In genomic region chr18:77134611-77135010, GRCh38 we compare ENCODE assay signal across 13 cellular contexts. TPM values are rescaled to one million over a fixed set of nuclear protein-coding genes. Genes with fewer than 3 reads are reported as not detected.
A peak's percentile ranks its signal among the peaks of the same experiment; 100 is the strongest.
DNase-seq lines count a peak whose midpoint lies in the region; ATAC-seq and TF ChIP-seq lines count a peak whose summit lies in the region.
"Had no signal": no experiment of that assay in that cellular context is flagged by ENCODE, and none has a peak within 500 bp of the region (broad histone marks: within the 10 kb centered on the region; RNA-seq: fewer than 3 reads in every experiment).

No MANE protein-coding gene starts in this region.

- H3K36me3 Mint-ChIP-seq in activated CD4-positive, alpha-beta T cell treated with anti-CD3 and anti-CD28 coated beads, Interleukin-2, amount 10 ng/mL, durations not matched to agents 7 days and 5 days (ENCODE audit: low read depth), result peaks cover 16% of the 10 kb centered on the region
- peaks cover 19% of the 10 kb centered on the region for H3K36me3 Mint-ChIP-seq in central memory CD8-positive, alpha-beta T cell (ENCODE audit: insufficient read depth)

- no peak overlapping the region for H3K4me3 ChIP-seq in psoas muscle
- no peak overlapping the region for H3K4me3 ChIP-seq in WERI-Rb-1 (ENCODE audit: low read depth, low read length)
- H3K4me3 ChIP-seq: MG63 had no signal

- H3K27ac ChIP-seq in KOPT-K1 (ENCODE audit: low read depth, low read length, poor library complexity, severe bottlenecking) (peak overlapping the region; percentile 65), psoas muscle (peak overlapping the region; percentile 95), WERI-Rb-1 (no peak overlapping the region)

- WGBS in psoas muscle, 3 donors, result 53 to 61% (median 57%) methylated on average over 4 of the region's 4 CpGs

- no peaks in the 10 kb centered on the region for H3K27me3 Mint-ChIP-seq in activated CD4-positive, alpha-beta T cell treated with anti-CD3 and anti-CD28 coated beads, Interleukin-2, amount 10 ng/mL, durations not matched to agents 7 days and 5 days
- no peaks in the 10 kb centered on the region for H3K27me3 Mint-ChIP-seq in central memory CD8-positive, alpha-beta T cell

- peak overlapping the region; percentile 90 for H3K27ac Mint-ChIP-seq in activated CD4-positive, alpha-beta T cell treated with anti-CD3 and anti-CD28 coated beads, Interleukin-2, amount 10 ng/mL, durations not matched to agents 7 days and 5 days
- peak overlapping the region; percentile 65 for H3K27ac Mint-ChIP-seq in central memory CD8-positive, alpha-beta T cell (ENCODE audit: low read depth)

- peaks cover 45% of the 10 kb centered on the region for H3K4me1 Mint-ChIP-seq in activated CD4-positive, alpha-beta T cell treated with anti-CD3 and anti-CD28 coated beads, Interleukin-2, amount 10 ng/mL, durations not matched to agents 7 days and 5 days
- peaks cover 54% of the 10 kb centered on the region for H3K4me1 Mint-ChIP-seq in central memory CD8-positive, alpha-beta T cell

- H3K36me3 ChIP-seq in KOPT-K1 (ENCODE audit: insufficient read depth, low read length) (no peaks in the 10 kb centered on the region), psoas muscle (ENCODE audit: insufficient read depth in 1 of 2, low read depth in 1 of 2) (no peaks in the 10 kb centered on the region), WERI-Rb-1 (no peaks in the 10 kb centered on the region)
- H3K36me3 ChIP-seq: MG63 had no signal

- H3K4me1 ChIP-seq in psoas muscle, result peaks cover 16% of the 10 kb centered on the region

- peak; percentile 5 for DNase-seq in activated CD4-positive, alpha-beta T cell treated with anti-CD3 and anti-CD28 coated beads, Interleukin-2, amount 10 ng/mL, durations not matched to agents 7 days and 5 days
- no peak for DNase-seq in activated CD4-positive, alpha-beta T cell treated with anti-CD3 and anti-CD28 coated beads, Interleukin-2, amount 50 U/mL, for 4 hours
- no peak for DNase-seq in central memory CD8-positive, alpha-beta T cell (ENCODE audit: low spot score in 2 of 2)
- DNase-seq in psoas muscle (no peak), WERI-Rb-1 (no peak), dermis blood vessel endothelial cell (no peak)
- DNase-seq: 8988T; MG63; NCI-H526 treated with DMSO at 0.1 percent for 48 hours; stimulated activated CD4-positive, alpha-beta T cell treated with anti-CD3 and anti-CD28 coated beads, Interleukin-12 subunit alpha, Interleukin-12 subunit beta, amount 100 ng/mL, for 4 hours had no signal

- POLR2A ChIA-PET in activated CD4-positive, alpha-beta T cell treated with anti-CD3 and anti-CD28 coated beads, Interleukin-2, amount 10 ng/mL, durations not matched to agents 7 days and 5 days (lab: Charles Lee), result interaction anchor here (1.2 kb wide), 1 partner anchor 12 kb away, joined by 5 read pairs; no protein-coding TSS in a partner anchor

- H3K27me3 ChIP-seq in psoas muscle (ENCODE audit: insufficient read depth in 3 of 3, low read length in 2 of 3), result no peaks in the 10 kb centered on the region
- H3K27me3 ChIP-seq in WERI-Rb-1 (ENCODE audit: insufficient read depth, low read depth, severe bottlenecking), result no peaks in the 10 kb centered on the region
- H3K27me3 ChIP-seq: MG63 had no signal

- H3K9me3 Mint-ChIP-seq in activated CD4-positive, alpha-beta T cell treated with anti-CD3 and anti-CD28 coated beads, Interleukin-2, amount 10 ng/mL, durations not matched to agents 7 days and 5 days, result peaks cover 3% of the 10 kb centered on the region
- no peaks in the 10 kb centered on the region for H3K9me3 Mint-ChIP-seq in central memory CD8-positive, alpha-beta T cell

- H3K9me3 ChIP-seq in KOPT-K1 (ENCODE audit: insufficient read depth, low read length, poor library complexity, severe bottlenecking), result no peaks in the 10 kb centered on the region
- H3K9me3 ChIP-seq in psoas muscle, result no peaks in the 10 kb centered on the region
- peaks cover 6% of the 10 kb centered on the region for H3K9me3 ChIP-seq in WERI-Rb-1 (ENCODE audit: severe bottlenecking)
- H3K9me3 ChIP-seq: MG63 had no signal

- no peak overlapping the region for H3K4me3 Mint-ChIP-seq in activated CD4-positive, alpha-beta T cell treated with anti-CD3 and anti-CD28 coated beads, Interleukin-2, amount 10 ng/mL, durations not matched to agents 7 days and 5 days
- peak overlapping the region; percentile 18 for H3K4me3 Mint-ChIP-seq in central memory CD8-positive, alpha-beta T cell

- CTCF ChIA-PET in activated CD4-positive, alpha-beta T cell treated with anti-CD3 and anti-CD28 coated beads, Interleukin-2, amount 10 ng/mL, durations not matched to agents 7 days and 5 days (lab: Charles Lee), result interaction anchor here (1.1 kb wide), 2 partner anchors 10 to 12 kb away, joined by 3 read pairs; no protein-coding TSS in a partner anchor

- no peak for TF ChIP-seq CTCF in psoas muscle (IDR thresholded peaks at IDR 0.05)
- no peak for TF ChIP-seq CTCF in WERI-Rb-1 (IDR thresholded peaks at IDR 0.05; ENCODE audit: low read depth, low read length)

- ATAC-seq in central memory CD8-positive, alpha-beta T cell (replicated peaks; ENCODE audit: extremely low read depth, poor library complexity, severe bottlenecking), result no peak
- ATAC-seq in psoas muscle, result no peak
- ATAC-seq in GM18907 (IDR thresholded peaks at IDR 0.05; ENCODE audit: unreplicated experiment), result no peak
- ATAC-seq: SK-N-SH treated with all-trans-retinoic acid at 6 μM for 48 hours had no signal

- intact Hi-C loops in psoas muscle (cut with DNase I), result loop anchor here (2.0 to 10.0 kb wide), 6 partner anchors 37 to 130 kb away; no protein-coding TSS in a partner anchor

RNA-seq across cellular contexts. Expression of gene MBP, which starts 2.0 kb away (rescaled TPM):
- total RNA-seq in activated CD4-positive, alpha-beta T cell treated with anti-CD3 and anti-CD28 coated beads, Interleukin-2, amount 10 ng/mL, durations not matched to agents 7 days and 5 days, result 100 to 1,000 TPM; 111 to 133 TPM
- total RNA-seq in psoas muscle (10 to 100 TPM; 51.6 to 88.2 (median 78.6) TPM), dermis blood vessel endothelial cell (5.6 and 6.3 TPM in 2 replicates)
- 10 to 100 TPM; 16.4 to 43.9 (median 40.8) TPM for polyA plus RNA-seq in psoas muscle
